9 cellular contexts compared by ENCODE assay signal in the genomic region with DNA sequence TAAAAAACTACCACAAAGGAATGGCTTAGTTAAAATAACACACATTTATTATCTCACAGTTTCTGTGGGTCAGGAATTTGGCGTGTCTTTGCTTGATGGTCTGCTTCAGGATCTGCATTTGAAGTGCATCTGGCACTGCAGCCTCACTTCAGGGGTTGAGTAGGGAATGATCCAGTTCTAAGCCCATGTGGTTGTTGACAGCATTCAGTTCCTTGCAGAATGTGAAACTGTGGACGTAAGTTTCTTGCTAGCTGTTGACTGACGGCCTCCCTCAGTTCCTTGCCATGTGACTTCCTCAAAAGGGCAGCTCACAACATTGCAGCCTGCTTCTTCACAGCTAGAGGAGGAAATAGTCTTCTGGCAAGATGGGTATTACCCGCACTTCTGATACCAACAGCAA. TPM values are rescaled to one million over a fixed set of nuclear protein-coding genes. Genes with fewer than 3 reads are reported as not detected.
DNase-seq lines count a peak whose midpoint lies in the region; FAIRE-seq and TF ChIP-seq lines count a peak whose summit lies in the region.
"Had no signal": no experiment of that assay in that cellular context is flagged by ENCODE, and none has a peak within 500 bp of the region (broad histone marks: within the 10 kb centered on the region; RNA-seq: fewer than 3 reads in every experiment).

No MANE protein-coding gene starts in this region.

- no peaks in the 10 kb centered on the region for H3K36me3 Mint-ChIP-seq in astrocyte (ENCODE audit: low read depth, unreplicated experiment)
- peaks cover 5% of the 10 kb centered on the region for H3K36me3 Mint-ChIP-seq in nephron (ENCODE audit: low read depth)
- peaks cover 3% of the 10 kb centered on the region for H3K36me3 Mint-ChIP-seq in osteocyte (ENCODE audit: unreplicated experiment)

- H3K27ac ChIP-seq in Peyer's patch (peak overlapping the region in 3 of 4 donors; percentile 12 to 34 (median 30)), astrocyte (ENCODE audit: low read depth, low read length) (no peak overlapping the region)

- no peaks in the 10 kb centered on the region for H3K27me3 Mint-ChIP-seq in astrocyte (ENCODE audit: low read depth, unreplicated experiment)
- no peaks in the 10 kb centered on the region for H3K27me3 Mint-ChIP-seq in nephron (ENCODE audit: low read depth)
- H3K27me3 Mint-ChIP-seq in osteocyte (ENCODE audit: unreplicated experiment), result no peaks in the 10 kb centered on the region

- DNase-seq in stimulated activated naive CD4-positive, alpha-beta T cell (lab: John Stamatoyannopoulos, UW), result peak in 4 of 6 experiments; percentile 4 to 57 (median 20)
- no peak for DNase-seq in stimulated activated naive CD4-positive, alpha-beta T cell treated with Interleukin-2 at 50 U/mL for 16 hours (lab: John Stamatoyannopoulos, UW)
- DNase-seq in Peyer's patch (peak; percentile 46 to 61 (median 56)), astrocyte (ENCODE audit: low read depth) (peak; percentile 49), DMS153 (lab: John Stamatoyannopoulos, UW) (no peak), DMS 273 treated with DMSO at 0.1 percent for 48 hours (lab: John Stamatoyannopoulos, UW) (no peak), osteocyte (ENCODE audit: extremely low spot score, unreplicated experiment) (no peak)

- H3K79me2 ChIP-seq in astrocyte (ENCODE audit: insufficient read depth, low read length), result no peaks in the 10 kb centered on the region

- H3K27me3 ChIP-seq in Peyer's patch, result no peaks in the 10 kb centered on the region
- no peaks in the 10 kb centered on the region for H3K27me3 ChIP-seq in astrocyte (ENCODE audit: insufficient read depth, low read length)

- TF ChIP-seq CTCF in Peyer's patch (IDR thresholded peaks at IDR 0.05) (no peak), astrocyte (IDR thresholded peaks at IDR 0.05; ENCODE audit: insufficient read depth, low read depth, low read length) (no peak), nephron (IDR thresholded peaks at IDR 0.05; ENCODE audit: unreplicated experiment in 3 of 3) (no peak), osteocyte (IDR thresholded peaks at IDR 0.05) (no peak)

- H3K4me3 ChIP-seq in Peyer's patch (peak overlapping the region in 1 of 4 donors; percentile 12), astrocyte (ENCODE audit: insufficient read depth, low read depth, low read length) (no peak overlapping the region)

- H4K20me1 ChIP-seq in astrocyte (ENCODE audit: insufficient read depth, low read length), result no peaks in the 10 kb centered on the region

- peaks cover 7% of the 10 kb centered on the region for H3K4me1 Mint-ChIP-seq in astrocyte (ENCODE audit: low read depth, unreplicated experiment)
- peaks cover 48% of the 10 kb centered on the region for H3K4me1 Mint-ChIP-seq in nephron
- peaks cover 56% of the 10 kb centered on the region for H3K4me1 Mint-ChIP-seq in osteocyte (ENCODE audit: unreplicated experiment)

- peaks cover 0 to 17% (median 2%) of the 10 kb centered on the region in 4 donors for H3K4me1 ChIP-seq in Peyer's patch
- peaks cover 4% of the 10 kb centered on the region for H3K4me1 ChIP-seq in astrocyte (ENCODE audit: insufficient read depth, low read length)

- no peak for TF ChIP-seq POLR2A in Peyer's patch (IDR thresholded peaks at IDR 0.05)

- H3K9me3 ChIP-seq in Peyer's patch (no peaks in the 10 kb centered on the region), astrocyte (ENCODE audit: insufficient read depth, low read depth, low read length) (no peaks in the 10 kb centered on the region)

- no peaks in the 10 kb centered on the region for H3K9me3 Mint-ChIP-seq in astrocyte (ENCODE audit: unreplicated experiment)
- peaks cover 3% of the 10 kb centered on the region for H3K9me3 Mint-ChIP-seq in nephron
- H3K9me3 Mint-ChIP-seq in osteocyte (ENCODE audit: unreplicated experiment), result no peaks in the 10 kb centered on the region

- no peak overlapping the region for H3K4me2 ChIP-seq in astrocyte (ENCODE audit: low read length)

- H3K9ac ChIP-seq in astrocyte (ENCODE audit: low read length), result no peak overlapping the region

- H3K27ac Mint-ChIP-seq in astrocyte (ENCODE audit: unreplicated experiment) (no peak overlapping the region), nephron (peak overlapping the region; percentile 91 to 95 (median 94)), osteocyte (ENCODE audit: unreplicated experiment) (no peak overlapping the region)

- H3K4me3 Mint-ChIP-seq in astrocyte (ENCODE audit: unreplicated experiment) (no peak overlapping the region), nephron (no peak overlapping the region), osteocyte (ENCODE audit: unreplicated experiment) (no peak overlapping the region)

- no peak for FAIRE-seq in astrocyte (lab: Jason Lieb, UNC)
- FAIRE-seq: TTC549 had no signal

- no peak overlapping the region for H2AFZ ChIP-seq in astrocyte (ENCODE audit: low read depth, low read length)

- H3K36me3 ChIP-seq in Peyer's patch (no peaks in the 10 kb centered on the region), astrocyte (ENCODE audit: insufficient read depth, low read length) (no peaks in the 10 kb centered on the region)

RNA-seq across cellular contexts. Expression of gene OGN, which starts 2.1 kb away (rescaled TPM):
- total RNA-seq in Peyer's patch (1 to 10 TPM; 2.6 to 9.7 (median 3.5) TPM), astrocyte (not detected in 2 replicates), osteocyte (3.9 and 5.5 TPM in 2 replicates)

RNA-seq across cellular contexts. Expression of gene OMD, which starts 17.8 kb away (rescaled TPM):
- total RNA-seq in Peyer's patch (1 to 10 TPM in 3 of 4 donors, not detected in 1; 1.2 to 5.4 (median 4.5) TPM), astrocyte (not detected in 2 replicates), osteocyte (27.2 and 31.1 TPM in 2 replicates)

Comparison
In these comparisons a context has a peak if more than half of its experiments do, and no peak if none do; other contexts are left out.
1. DNase-seq: peak in stimulated activated naive CD4-positive, alpha-beta T cell (4 of 6), Peyer's patch (3 of 3) and astrocyte (single experiment); none in stimulated activated naive CD4-positive, alpha-beta T cell treated with Interleukin-2 at 50 U/mL for 16 hours (single experiment), DMS153 (single experiment), DMS 273 treated with DMSO at 0.1 percent for 48 hours (single experiment) and osteocyte (single experiment).
2. H3K27ac Mint-ChIP-seq: peak in nephron (3 of 3); none in astrocyte (single experiment) and osteocyte (single experiment).